In the genomic region with DNA sequence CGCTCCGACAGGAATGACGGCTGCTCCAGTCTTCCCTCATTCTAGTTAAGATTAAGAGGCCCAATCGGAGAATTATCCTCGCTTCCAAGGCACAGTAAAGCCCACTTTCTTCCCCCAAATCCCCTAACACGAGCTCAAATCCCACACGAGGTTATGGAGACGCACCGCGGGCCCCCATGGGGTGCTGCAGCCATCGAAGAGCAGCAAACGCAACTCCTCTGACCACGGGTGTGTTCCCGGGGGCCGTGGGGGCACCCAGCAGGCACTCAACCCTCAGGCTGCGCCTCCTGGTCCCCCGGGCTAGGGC, we compare ENCODE assay signal across 8 cellular contexts. TPM values are rescaled to one million over a fixed set of nuclear protein-coding genes. Genes with fewer than 3 reads are reported as not detected.
DNase-seq lines count a peak whose midpoint lies in the region; ATAC-seq and TF ChIP-seq lines count a peak whose summit lies in the region.

No MANE protein-coding gene starts in this region.

- TF ChIP-seq CTCF in breast epithelium (IDR thresholded peaks at IDR 0.05) (no peak), mucosa of descending colon (IDR thresholded peaks at IDR 0.05) (no peak), omental fat pad (IDR thresholded peaks at IDR 0.05) (no peak)

- intact Hi-C loops in breast epithelium (cut with DNase I; ENCODE audit: low total_unique reads), result no loop called here
- intact Hi-C loops in mucosa of descending colon (cut with DNase I, micrococcal nuclease), result no loop called here

- DNase-seq in breast epithelium (ENCODE audit: low spot score in 2 of 2), result no peak
- DNase-seq in mucosa of descending colon, result no peak
- DNase-seq in NCI-H2107 treated with DMSO at 0.1 percent for 48 hours (lab: John Stamatoyannopoulos, UW; ENCODE audit: unreplicated experiment), result no peak
- DNase-seq in GM19238 (ENCODE audit: insufficient read length, low spot score), result no peak
- DNase-seq in omental fat pad (ENCODE audit: low spot score), result no peak

- H3K4me1 ChIP-seq in breast epithelium (peaks cover 4 to 14% of the 10 kb centered on the region in 2 donors), mucosa of descending colon (ENCODE audit: low read depth) (peaks cover 5% of the 10 kb centered on the region)

- peak overlapping the region; percentile 67 to 75 for H3K27ac ChIP-seq in breast epithelium

- no peaks in the 10 kb centered on the region for H3K27me3 ChIP-seq in breast epithelium

- H3K9me3 ChIP-seq in breast epithelium, result no peaks in the 10 kb centered on the region
- no peaks in the 10 kb centered on the region for H3K9me3 ChIP-seq in mucosa of descending colon

- H3K36me3 ChIP-seq in breast epithelium, result no peaks in the 10 kb centered on the region
- no peaks in the 10 kb centered on the region for H3K36me3 ChIP-seq in mucosa of descending colon (ENCODE audit: low read depth)

- peak overlapping the region; percentile 90 to 100 (median 97) for H3K4me3 ChIP-seq in breast epithelium
- H3K4me3 ChIP-seq in mucosa of descending colon, result peak overlapping the region; percentile 98

- TF ChIP-seq POLR2A in breast epithelium (IDR thresholded peaks at IDR 0.05), result no peak

- peak; percentile 23 for ATAC-seq in GM21390 (IDR thresholded peaks at IDR 0.05; ENCODE audit: unreplicated experiment)
- peak; percentile 6 for ATAC-seq in HG03565 (IDR thresholded peaks at IDR 0.05; ENCODE audit: unreplicated experiment)
- ATAC-seq in mucosa of descending colon, result peak; percentile 16
- no peak for ATAC-seq in HG03442 (IDR thresholded peaks at IDR 0.05; ENCODE audit: unreplicated experiment)
- ATAC-seq in omental fat pad (ENCODE audit: low FRiP score), result no peak

RNA-seq across cellular contexts. Expression of a gene that starts 0.4 kb away (rescaled TPM):
- total RNA-seq in breast epithelium, result 100 to 1,000 TPM; 174 to 267 (median 250) TPM
- total RNA-seq in mucosa of descending colon, result 100 to 1,000 TPM in 1 of 3 donors, 10 to 100 TPM in 2; 83.9 to 129 (median 94.3) TPM
- 100 to 1,000 TPM; 130 to 198 (median 150) TPM for total RNA-seq in omental fat pad

RNA-seq across cellular contexts. Expression of a gene that starts 4.8 kb away (rescaled TPM):
- total RNA-seq in breast epithelium (not detected), mucosa of descending colon (not detected), omental fat pad (not detected)

Comparison
In these comparisons a context has a peak if more than half of its experiments do, and no peak if none do; other contexts are left out.
1. ATAC-seq: peak in GM21390 (single experiment), HG03565 (single experiment) and mucosa of descending colon (single experiment); none in HG03442 (single experiment) and omental fat pad (single experiment).